Comparison of ENCODE assay signal across 8 cellular contexts in the genomic region with DNA sequence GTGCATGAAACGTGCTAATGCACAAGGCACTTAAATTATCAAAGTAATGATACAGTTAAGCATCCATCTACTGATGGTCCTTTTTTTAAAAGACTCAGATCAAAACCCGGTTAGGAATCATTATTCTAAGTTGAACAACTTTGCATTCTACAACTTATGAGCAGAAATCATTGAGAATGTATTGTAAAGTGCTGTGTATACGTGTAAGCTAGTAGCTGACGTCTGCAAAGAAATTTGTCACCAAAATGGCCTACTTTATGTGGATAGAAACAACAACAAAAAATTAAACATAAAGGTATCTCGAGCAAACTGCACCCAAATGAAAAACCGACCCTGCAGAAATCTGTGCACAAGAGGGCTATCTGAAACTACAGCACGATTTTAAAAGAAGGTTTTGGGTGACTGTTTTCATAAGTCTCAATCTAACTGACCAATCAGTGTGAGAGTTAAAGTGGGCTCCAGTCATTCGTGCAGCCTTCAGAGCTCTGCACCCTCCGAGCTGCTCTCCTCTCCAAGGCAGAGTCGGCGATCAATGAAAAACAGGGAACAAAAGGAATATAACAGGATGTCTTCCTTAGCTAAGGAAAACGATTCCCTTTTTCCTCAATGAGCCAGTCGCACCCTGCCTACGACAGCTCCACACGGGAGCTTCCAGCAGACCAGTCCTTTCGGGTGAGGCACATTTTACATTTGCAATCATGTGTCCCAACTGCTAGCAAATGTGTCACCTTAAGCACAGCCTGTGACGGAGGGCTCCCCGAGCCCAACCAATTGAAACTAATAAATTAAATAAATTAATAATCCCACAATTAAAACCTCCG.
DNase-seq lines count a peak whose midpoint lies in the region; ATAC-seq and TF ChIP-seq lines count a peak whose summit lies in the region.

No MANE protein-coding gene starts in this region.

- H3K4me3 ChIP-seq in cardiac fibroblast (replicated peaks in 1 of 2; ENCODE audit: low read depth in 2 of 2, low read length in 2 of 2), result peak overlapping the region; percentile 65 to 71
- H3K4me3 ChIP-seq in gastrocnemius medialis, result peak overlapping the region; percentile 65 to 73 (median 72)

- TF ChIP-seq CTCF in cardiac fibroblast (IDR thresholded peaks at IDR 0.05; ENCODE audit: low read depth, low read length), result no peak
- TF ChIP-seq CTCF in gastrocnemius medialis (IDR thresholded peaks at IDR 0.05 in 4 of 5, conservative IDR thresholded peaks at IDR 0.05 in 1 of 5), result no peak

- ATAC-seq in HG03139 (IDR thresholded peaks at IDR 0.05; ENCODE audit: unreplicated experiment) (peak; percentile 26), gastrocnemius medialis (peak; percentile 90)

- H3K4me1 ChIP-seq in gastrocnemius medialis, result peaks cover 43 to 44% of the 10 kb centered on the region in 2 donors

- no peaks in the 10 kb centered on the region for H3K9me3 Mint-ChIP-seq in immature natural killer cell

- peaks cover 7 to 18% (median 13%) of the 10 kb centered on the region in 3 donors for H3K27me3 Mint-ChIP-seq in immature natural killer cell (ENCODE audit: low read depth in 3 of 3)

- no peaks in the 10 kb centered on the region for H3K36me3 Mint-ChIP-seq in immature natural killer cell

- H3K9me3 ChIP-seq in gastrocnemius medialis, result no peaks in the 10 kb centered on the region

- intact Hi-C loops in gastrocnemius medialis (cut with DNase I; ENCODE audit: low total_unique reads), result loop anchor here (2.0 to 10.0 kb wide), 6 partner anchors 43 to 577 kb away; no protein-coding TSS in a partner anchor

- 0 out of 2 replicates have a peak, but pooled peaks have one; percentile 13 for TF ChIP-seq POLR2A in Raji (IDR thresholded peaks at IDR 0.05; ENCODE audit: insufficient read depth, low read depth, low read length)
- TF ChIP-seq POLR2A in gastrocnemius medialis (IDR thresholded peaks at IDR 0.05), result peak in 1 of 2 donors; percentile 48

- H3K4me3 Mint-ChIP-seq in immature natural killer cell, result peak overlapping the region; percentile 91 to 98 (median 96)

- H3K27ac Mint-ChIP-seq in immature natural killer cell, result peak overlapping the region; percentile 92 to 99 (median 96)

- peak overlapping the region; percentile 78 to 87 (median 85) for H3K27ac ChIP-seq in gastrocnemius medialis

- in situ Hi-C loops in gastrocnemius medialis (cut with MboI; ENCODE audit: low sequenced_read_pairs in 4 of 4), result no loop called here

- peaks cover 70 to 79% of the 10 kb centered on the region in 2 donors for H3K4me1 Mint-ChIP-seq in immature natural killer cell

- no peaks in the 10 kb centered on the region for H3K36me3 ChIP-seq in gastrocnemius medialis

- no peaks in the 10 kb centered on the region for H3K27me3 ChIP-seq in gastrocnemius medialis

- peak; percentile 27 for DNase-seq in activated naive CD4-positive, alpha-beta T cell treated with Interleukin-2 at 50 U/mL for 16 hours
- no peak for DNase-seq in activated naive CD4-positive, alpha-beta T cell (lab: John Stamatoyannopoulos, UW)
- peak; percentile 66 to 68 for DNase-seq in cardiac fibroblast (ENCODE audit: low read depth in 2 of 2)
- DNase-seq in immature natural killer cell, result peak; percentile 43 to 54 (median 46)
- DNase-seq in gastrocnemius medialis, result peak; percentile 35 to 55
- DNase-seq in stimulated activated CD8-positive, alpha-beta memory T cell treated with anti-CD3 and anti-CD28 coated beads, Interleukin-4, amount 100 ng/mL, for 48 hours, result no peak

Comparison
In these comparisons a context has a peak if more than half of its experiments do, and no peak if none do; other contexts are left out.
1. DNase-seq: peak in activated naive CD4-positive, alpha-beta T cell treated with Interleukin-2 at 50 U/mL for 16 hours (single experiment), cardiac fibroblast (2 of 2), immature natural killer cell (3 of 3) and gastrocnemius medialis (2 of 2); none in activated naive CD4-positive, alpha-beta T cell (0 of 4) and stimulated activated CD8-positive, alpha-beta memory T cell treated with anti-CD3 and anti-CD28 coated beads, Interleukin-4, amount 100 ng/mL, for 48 hours (single experiment).